12 cellular contexts compared by ENCODE assay signal in genomic region chr10:29533696-29534285, GRCh38.
DNase-seq lines count a peak whose midpoint lies in the region; ATAC-seq and TF ChIP-seq lines count a peak whose summit lies in the region.
"Had no signal": no experiment of that assay in that cellular context is flagged by ENCODE, and none has a peak within 500 bp of the region (broad histone marks: within the 10 kb centered on the region; RNA-seq: fewer than 3 reads in every experiment).

No MANE protein-coding gene starts in this region.

- no peak overlapping the region for H3K4me3 ChIP-seq in gastroesophageal sphincter
- no peak overlapping the region for H3K4me3 ChIP-seq in gastrocnemius medialis
- H3K4me3 ChIP-seq in effector memory CD4-positive, alpha-beta T cell (ENCODE audit: insufficient read depth, low read depth, low read length, poor library complexity, severe bottlenecking) = no peak overlapping the region
- H3K4me3 ChIP-seq: adrenal gland, coronary artery had no signal

- intact Hi-C loops in gastrocnemius medialis (cut with DNase I; ENCODE audit: low total_unique reads) = loop anchor here (5.0 kb wide), 1 partner anchor 59 kb away; no protein-coding TSS in a partner anchor

- H3K9me3 ChIP-seq in gastroesophageal sphincter = no peaks in the 10 kb centered on the region
- no peaks in the 10 kb centered on the region for H3K9me3 ChIP-seq in gastrocnemius medialis
- H3K9me3 ChIP-seq in effector memory CD4-positive, alpha-beta T cell (ENCODE audit: control insufficient read depth, low read length) = no peaks in the 10 kb centered on the region
- H3K9me3 ChIP-seq: adrenal gland had no signal

- H3K4me1 ChIP-seq in gastroesophageal sphincter (peaks cover 11 to 74% (median 12%) of the 10 kb centered on the region in 3 donors), gastrocnemius medialis (peaks cover 72 to 81% of the 10 kb centered on the region in 2 donors)
- H3K4me1 ChIP-seq in effector memory CD4-positive, alpha-beta T cell (ENCODE audit: control insufficient read depth, insufficient read depth, low read length, poor library complexity, severe bottlenecking) = no peaks in the 10 kb centered on the region

- TF ChIP-seq POLR2A in gastroesophageal sphincter (IDR thresholded peaks at IDR 0.05) = no peak
- no peak for TF ChIP-seq POLR2A in gastrocnemius medialis (IDR thresholded peaks at IDR 0.05)

- no peak for ATAC-seq in gastroesophageal sphincter
- no peak for ATAC-seq in gastrocnemius medialis
- no peak for ATAC-seq in GM19023 (IDR thresholded peaks at IDR 0.05; ENCODE audit: unreplicated experiment)

- H3K36me3 ChIP-seq in gastroesophageal sphincter (peaks cover 0 to 52% of the 10 kb centered on the region in 2 donors), gastrocnemius medialis (peaks cover 0 to 54% of the 10 kb centered on the region in 2 donors)
- peaks cover 19% of the 10 kb centered on the region for H3K36me3 ChIP-seq in effector memory CD4-positive, alpha-beta T cell (ENCODE audit: control insufficient read depth, insufficient read depth, low read length)
- H3K36me3 ChIP-seq: adrenal gland had no signal

- H3K27me3 ChIP-seq in gastroesophageal sphincter = no peaks in the 10 kb centered on the region
- no peaks in the 10 kb centered on the region for H3K27me3 ChIP-seq in gastrocnemius medialis
- H3K27me3 ChIP-seq in effector memory CD4-positive, alpha-beta T cell (replicated peaks; ENCODE audit: control insufficient read depth, insufficient read depth, low read length, poor library complexity, severe bottlenecking) = no peaks in the 10 kb centered on the region
- H3K27me3 ChIP-seq: adrenal gland had no signal

- peak overlapping the region in 3 of 4 donors; percentile 1 to 81 (median 77) for H3K27ac ChIP-seq in gastroesophageal sphincter
- H3K27ac ChIP-seq in gastrocnemius medialis = peak overlapping the region; percentile 82 to 90 (median 87)
- no peak overlapping the region for H3K27ac ChIP-seq in effector memory CD4-positive, alpha-beta T cell (ENCODE audit: insufficient read depth, low read length, poor library complexity, severe bottlenecking)
- H3K27ac ChIP-seq: adrenal gland had no signal

- WGBS in gastroesophageal sphincter (ENCODE audit: low coverage in 1 of 2), 2 donors = 49 to 60% methylated on average over 7 of the region's 7 CpGs

- TF ChIP-seq CTCF in gastroesophageal sphincter (IDR thresholded peaks at IDR 0.05) (no peak), gastrocnemius medialis (IDR thresholded peaks at IDR 0.05 in 4 of 5, conservative IDR thresholded peaks at IDR 0.05 in 1 of 5) (no peak)

- peak; percentile 10 for DNase-seq in GM03348 (ENCODE audit: low spot score)
- DNase-seq in NCI-H69 (lab: John Stamatoyannopoulos, UW) = peak; percentile 55
- DNase-seq in gastrocnemius medialis = peak in 1 of 2 donors; percentile 10
- DNase-seq in effector memory CD4-positive, alpha-beta T cell = no peak
- no peak for DNase-seq in activated CD4-positive, CD25-positive, alpha-beta regulatory T cell treated with anti-CD3 and anti-CD28 coated beads, Interleukin-2, amount 50 U/mL, for 72 hours
- DNase-seq: activated CD8-positive, alpha-beta memory T cell treated with anti-CD3 and anti-CD28 coated beads for 24 hours; islet precursor cell; NCI-H187 had no signal

- TF ChIP-seq EP300 in gastroesophageal sphincter (IDR thresholded peaks at IDR 0.05) = no peak

- in situ Hi-C loops in gastrocnemius medialis (cut with MboI; ENCODE audit: low sequenced_read_pairs in 4 of 4) = no loop called here

Comparison
In these comparisons a context has a peak if more than half of its experiments do, and no peak if none do; other contexts are left out.
1. DNase-seq: peak in GM03348 (single experiment) and NCI-H69 (single experiment); none in effector memory CD4-positive, alpha-beta T cell (0 of 3) and activated CD4-positive, CD25-positive, alpha-beta regulatory T cell treated with anti-CD3 and anti-CD28 coated beads, Interleukin-2, amount 50 U/mL, for 72 hours (single experiment).